In the genomic region with DNA sequence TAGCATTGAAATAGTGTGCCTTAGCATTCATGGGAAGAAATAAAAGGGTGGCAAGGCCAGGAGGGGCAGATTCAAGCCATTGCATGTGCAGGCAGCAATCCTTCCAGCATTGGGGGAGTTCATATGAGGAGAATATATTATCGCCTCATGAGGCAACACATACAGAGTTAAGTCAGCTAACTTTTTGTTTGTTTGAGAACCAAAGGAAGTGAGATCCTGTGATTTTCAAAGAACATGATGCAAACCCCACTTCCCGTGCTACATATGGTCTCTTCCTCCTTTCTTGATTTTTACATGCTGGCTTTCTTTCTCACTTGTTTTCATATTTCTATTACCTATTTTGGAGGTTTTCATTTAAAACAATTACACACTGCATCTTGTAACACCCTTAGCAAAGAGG, we compare ENCODE assay signal across 28 cellular contexts.
DNase-seq lines count a peak whose midpoint lies in the region; ATAC-seq and TF ChIP-seq lines count a peak whose summit lies in the region.
"Had no signal": no experiment of that assay in that cellular context is flagged by ENCODE, and none has a peak within 500 bp of the region (broad histone marks: within the 10 kb centered on the region; RNA-seq: fewer than 3 reads in every experiment).

No MANE protein-coding gene starts in this region.

- POLR2A ChIA-PET in OCI-LY7 (lab: Charles Lee) = interaction anchor here (0.6 to 1.6 kb wide), 9 partner anchors 8 to 316 kb away, joined by 3 to 5 read pairs (median 3); no protein-coding TSS in a partner anchor

- no peaks in the 10 kb centered on the region for H3K36me3 ChIP-seq in BLaER1
- peaks cover 4% of the 10 kb centered on the region; the same call in 1 of the 2 replicates for H3K36me3 ChIP-seq in OCI-LY7 (ENCODE audit: insufficient read depth, low read length)
- H3K36me3 ChIP-seq: ovary had no signal

- CTCF ChIA-PET in OCI-LY7 (lab: Charles Lee; ENCODE audit: unreplicated experiment) = no interaction called here

- H3K9me3 ChIP-seq in BLaER1 (peaks cover 4% of the 10 kb centered on the region; the same call in 1 of the 2 replicates), OCI-LY7 (ENCODE audit: low read length) (no peaks in the 10 kb centered on the region; the same call in 1 of the 2 replicates)
- H3K9me3 ChIP-seq: ovary had no signal

- H3K79me2 ChIP-seq in OCI-LY7 (ENCODE audit: insufficient read depth, low read depth, low read length) = no peaks in the 10 kb centered on the region

- ATAC-seq in effector memory CD8-positive, alpha-beta T cell (replicated peaks) = peak; percentile 51
- ATAC-seq in GM18517 (IDR thresholded peaks at IDR 0.05; ENCODE audit: unreplicated experiment) (no peak), GM21619 (IDR thresholded peaks at IDR 0.05; ENCODE audit: unreplicated experiment) (no peak)
- ATAC-seq: GM12878; stimulated activated naive B cell treated with anti-CD40 and anti-IgM and Interleukin-4, amounts not matched to agents 10 μg/mL and 1 μg/mL and 100 μg/mL, for 72 hours; WTC11 had no signal

- H3K27ac ChIP-seq in BLaER1 (no peak overlapping the region), OCI-LY7 (ENCODE audit: low read depth, low read length, poor library complexity, severe bottlenecking) (no peak overlapping the region)
- H3K27ac ChIP-seq: epithelial cell of prostate, ovary had no signal

- H4K20me1 ChIP-seq in BLaER1 = no peaks in the 10 kb centered on the region
- H4K20me1 ChIP-seq in OCI-LY7 (ENCODE audit: insufficient read depth, low read length) = no peaks in the 10 kb centered on the region

- H3K9me2 ChIP-seq in OCI-LY7 (ENCODE audit: insufficient read depth, low read length) = no peaks in the 10 kb centered on the region

- H2AFZ ChIP-seq in OCI-LY7 (ENCODE audit: low read length) = peak overlapping the region; percentile 71

- peaks cover 33% of the 10 kb centered on the region for H3K4me1 Mint-ChIP-seq in activated T-cell treated with anti-CD3 and anti-CD28 coated beads, Interleukin-2, amount 50 U/mL, for 24 hours (ENCODE audit: low read depth)
- peaks cover 0 to 4% of the 10 kb centered on the region in 2 donors for H3K4me1 Mint-ChIP-seq in effector memory CD8-positive, alpha-beta T cell (ENCODE audit: low read depth in 2 of 2)
- H3K4me1 Mint-ChIP-seq: neural crest cell had no signal

- H3K27me3 Mint-ChIP-seq in activated T-cell treated with anti-CD3 and anti-CD28 coated beads, Interleukin-2, amount 50 U/mL, for 24 hours = no peaks in the 10 kb centered on the region
- no peaks in the 10 kb centered on the region for H3K27me3 Mint-ChIP-seq in effector memory CD8-positive, alpha-beta T cell
- H3K27me3 Mint-ChIP-seq: stimulated activated naive B cell treated with anti-CD40 and anti-IgM and Interleukin-4, amounts not matched to agents 10 μg/mL and 1 μg/mL and 100 μg/mL, for 72 hours had no signal

- TF ChIP-seq CTCF in OCI-LY7 (conservative IDR thresholded peaks at IDR 0.05; ENCODE audit: low read length) = no peak

- intact Hi-C loops in OCI-LY7 (cut with micrococcal nuclease; ENCODE audit: unreplicated experiment) = no loop called here

- H3K4me3 Mint-ChIP-seq in activated T-cell treated with anti-CD3 and anti-CD28 coated beads, Interleukin-2, amount 50 U/mL, for 24 hours = no peak overlapping the region
- no peak overlapping the region for H3K4me3 Mint-ChIP-seq in effector memory CD8-positive, alpha-beta T cell
- H3K4me3 Mint-ChIP-seq: H9; memory B cell; neural crest cell; stimulated activated naive B cell treated with anti-CD40 and anti-IgM and Interleukin-4, amounts not matched to agents 10 μg/mL and 1 μg/mL and 100 μg/mL, for 72 hours; WTC11 had no signal

- H3K4me1 ChIP-seq in BLaER1 = peaks cover 9% of the 10 kb centered on the region
- H3K4me1 ChIP-seq in OCI-LY7 (ENCODE audit: insufficient read depth, low read length, poor library complexity, severe bottlenecking) = peaks cover 19% of the 10 kb centered on the region

- peak overlapping the region; percentile 42 for H3K4me2 ChIP-seq in BLaER1
- H3K4me2 ChIP-seq in OCI-LY7 (ENCODE audit: low read length) = peak overlapping the region; percentile 44

- H3K4me3 ChIP-seq in BLaER1 (no peak overlapping the region), OCI-LY7 (ENCODE audit: low read depth, low read length, poor library complexity, severe bottlenecking) (peak overlapping the region; percentile 3)
- H3K4me3 ChIP-seq: GM12878, ovary had no signal

- peak overlapping the region; percentile 11 for H3K27ac Mint-ChIP-seq in activated T-cell treated with anti-CD3 and anti-CD28 coated beads, Interleukin-2, amount 50 U/mL, for 24 hours
- H3K27ac Mint-ChIP-seq in effector memory CD8-positive, alpha-beta T cell = no peak overlapping the region
- H3K27ac Mint-ChIP-seq: H9; memory B cell; stimulated activated naive B cell treated with anti-CD40 and anti-IgM and Interleukin-4, amounts not matched to agents 10 μg/mL and 1 μg/mL and 100 μg/mL, for 72 hours; WTC11 had no signal

- H3K27me3 ChIP-seq in BLaER1 = no peaks in the 10 kb centered on the region
- H3K27me3 ChIP-seq: ovary had no signal

- peaks cover 6% of the 10 kb centered on the region for H3K9me3 Mint-ChIP-seq in activated T-cell treated with anti-CD3 and anti-CD28 coated beads, Interleukin-2, amount 50 U/mL, for 24 hours
- peaks cover 2 to 7% of the 10 kb centered on the region in 2 donors for H3K9me3 Mint-ChIP-seq in effector memory CD8-positive, alpha-beta T cell

- no peak overlapping the region for H3K9ac ChIP-seq in BLaER1

- DNase-seq in activated T-cell treated with anti-CD3 and anti-CD28 coated beads, Interleukin-2, amount 50 U/mL, for 24 hours = no peak
- DNase-seq in activated T-cell treated with anti-CD3 and anti-CD28 coated beads, Interleukin-2, amount 50 U/mL, for 1 hour = no peak
- DNase-seq in OCI-LY7 (ENCODE audit: low spot score) = peak; percentile 70
- no peak for DNase-seq in effector memory CD8-positive, alpha-beta T cell
- DNase-seq in stimulated activated CD4-positive, alpha-beta T cell treated with anti-CD3 and anti-CD28 coated beads, Interleukin-4, amount 100 ng/mL, for 1 hour = no peak
- DNase-seq: activated CD4-positive, alpha-beta T cell treated with anti-CD3 and anti-CD28 coated beads, Interleukin-2, amount 50 U/mL, for 48 hours; activated gamma-delta T cell; anterior cingulate cortex; effector CD4-positive, alpha-beta T cell; H9; hippocampal formation; KG1; MM.1S; NCI-H1105 treated with DMSO at 0.1 percent for 48 hours; NCI-H187 treated with DMSO at 0.1 percent for 48 hours; NCI-H2171 treated with DMSO at 0.1 percent for 48 hours; NCI-H510A treated with DMSO at 0.1 percent for 48 hours; ovary; RPMI8226; stimulated activated naive B cell treated with anti-CD40 and anti-IgM and Interleukin-4, amounts not matched to agents 10 μg/mL and 1 μg/mL and 100 μg/mL, for 72 hours had no signal

- no TSS peak for BruUV-seq in OCI-LY7 (replicated peaks; lab: Mats Ljungman, UMichigan)

- H3K36me3 Mint-ChIP-seq in activated T-cell treated with anti-CD3 and anti-CD28 coated beads, Interleukin-2, amount 50 U/mL, for 24 hours (ENCODE audit: low read depth) = no peaks in the 10 kb centered on the region
- H3K36me3 Mint-ChIP-seq in effector memory CD8-positive, alpha-beta T cell (ENCODE audit: insufficient read depth) = no peaks in the 10 kb centered on the region
- H3K36me3 Mint-ChIP-seq: stimulated activated naive B cell treated with anti-CD40 and anti-IgM and Interleukin-4, amounts not matched to agents 10 μg/mL and 1 μg/mL and 100 μg/mL, for 72 hours; WTC11 had no signal
